ENCODE assay signal across 8 cellular contexts in genomic region chr4:87220094-87220831, GRCh38. TPM values are rescaled to one million over a fixed set of nuclear protein-coding genes. Genes with fewer than 3 reads are reported as not detected.
DNase-seq lines count a peak whose midpoint lies in the region; ATAC-seq, FAIRE-seq and TF ChIP-seq lines count a peak whose summit lies in the region.

TSS of gene KLHL8 (minus strand) at chr4:87220618. CDS start at chr4:87195539, 25,079 bp downstream.

- peak within 1 kb of the TSS; percentile 79 for H3K27ac Mint-ChIP-seq in activated CD4-positive, alpha-beta memory T cell treated with anti-CD3 and anti-CD28 coated beads for 36 hours

- peak within 1 kb of the TSS; percentile 98 for H3K4me3 ChIP-seq in lower leg skin (ENCODE audit: low read depth, poor library complexity, severe bottlenecking)

- intact Hi-C loops in activated CD4-positive, alpha-beta memory T cell treated with anti-CD3 and anti-CD28 coated beads for 36 hours (cut with micrococcal nuclease) = loop anchor here (1.0 to 5.0 kb wide), 4 partner anchors 15 to 285 kb away; partner anchors contain the start of gene AFF1
- intact Hi-C loops in lower leg skin (cut with DNase I; ENCODE audit: low total_unique reads) = no loop called here

- H3K4me3 Mint-ChIP-seq in activated CD4-positive, alpha-beta memory T cell treated with anti-CD3 and anti-CD28 coated beads for 36 hours = peak within 1 kb of the TSS; percentile 89

- whole genome bisulfite sequencing in lower leg skin, 2 donors = 0% methylated on average over 45 to 52 of the region's 70 CpGs

- POLR2A ChIA-PET in activated CD4-positive, alpha-beta memory T cell treated with anti-CD3 and anti-CD28 coated beads for 36 hours (lab: Charles Lee) = interaction anchor here (0.6 to 1.2 kb wide), 4 partner anchors 21 to 328 kb away, joined by 3 to 7 read pairs (median 5); partner anchors contain the start of gene AFF1

- no peak for TF ChIP-seq CTCF in lower leg skin (IDR thresholded peaks at IDR 0.05)

- no peaks in the 10 kb centered on the region for H3K9me3 Mint-ChIP-seq in activated CD4-positive, alpha-beta memory T cell treated with anti-CD3 and anti-CD28 coated beads for 36 hours

- H3K36me3 Mint-ChIP-seq in activated CD4-positive, alpha-beta memory T cell treated with anti-CD3 and anti-CD28 coated beads for 36 hours = no peaks in the 10 kb centered on the region

- H3K4me1 Mint-ChIP-seq in activated CD4-positive, alpha-beta memory T cell treated with anti-CD3 and anti-CD28 coated beads for 36 hours (ENCODE audit: low read depth) = peaks cover 10% of the 10 kb centered on the region

- H3K27me3 Mint-ChIP-seq in activated CD4-positive, alpha-beta memory T cell treated with anti-CD3 and anti-CD28 coated beads for 36 hours = no peaks in the 10 kb centered on the region

- TF ChIP-seq POLR2A in lower leg skin (IDR thresholded peaks at IDR 0.05) = no peak

- peak; percentile 86 for ATAC-seq in HG03442 (IDR thresholded peaks at IDR 0.05; ENCODE audit: unreplicated experiment)

- peak; percentile 89 for FAIRE-seq in GM19239 (lab: Jason Lieb, UNC)

- CTCF ChIA-PET in activated CD4-positive, alpha-beta memory T cell treated with anti-CD3 and anti-CD28 coated beads for 36 hours (lab: Charles Lee) = interaction anchor here (0.7 to 2.5 kb wide), 10 partner anchors 13 to 317 kb away, joined by 3 to 15 read pairs (median 3); partner anchors contain the start of gene AFF1

- peak; percentile 33 to 94 (median 84) for DNase-seq in C1 segment of cervical spinal cord (lab: John Stamatoyannopoulos, UW)
- peak; percentile 89 for DNase-seq in GM19239 (ENCODE audit: insufficient read length, low spot score)
- peak; percentile 42 for DNase-seq in NCI-H526 treated with DMSO at 0.1 percent for 48 hours (lab: John Stamatoyannopoulos, UW)
- peak; percentile 92 for DNase-seq in activated CD4-positive, alpha-beta memory T cell treated with anti-CD3 and anti-CD28 coated beads for 36 hours
- peak; percentile 40 to 86 for DNase-seq in dermis microvascular lymphatic vessel endothelial cell (ENCODE audit: low read depth in 2 of 2)
- peak; percentile 78 to 95 for DNase-seq in lower leg skin (ENCODE audit: low spot score in 2 of 2)
- peak; percentile 54 to 79 (median 78) for DNase-seq in stimulated activated CD4-positive, alpha-beta T cell treated with anti-CD3 and anti-CD28 coated beads, TNF-alpha, amount 100 ng/mL, for 1 hour (ENCODE audit: low read depth in 3 of 3, low spot score in 1 of 3)

RNA-seq across cellular contexts. Expression of gene KLHL8, which starts in this region (rescaled TPM):
- 10 to 100 TPM; 10.2 to 11.0 TPM for total RNA-seq in activated CD4-positive, alpha-beta memory T cell treated with anti-CD3 and anti-CD28 coated beads for 36 hours
- total RNA-seq in dermis microvascular lymphatic vessel endothelial cell = 7.4 and 7.5 TPM in 2 replicates
- total RNA-seq in lower leg skin = 10 to 100 TPM in 1 of 4 donors, 1 to 10 TPM in 3; 6.2 to 11.5 (median 8.3) TPM

Comparison
In these comparisons a context has a peak if more than half of its experiments do, and no peak if none do; other contexts are left out.
1. Peak in every context shown above with its lines: DNase-seq, ATAC-seq and H3K4me3 ChIP-seq.
2. DNase-seq: peak in every context shown above with its lines; median percentile 92 in activated CD4-positive, alpha-beta memory T cell treated with anti-CD3 and anti-CD28 coated beads for 36 hours; 89 in GM19239; 86 in lower leg skin; 84 in C1 segment of cervical spinal cord; 78 in stimulated activated CD4-positive, alpha-beta T cell treated with anti-CD3 and anti-CD28 coated beads, TNF-alpha, amount 100 ng/mL, for 1 hour; 63 in dermis microvascular lymphatic vessel endothelial cell; 42 in NCI-H526 treated with DMSO at 0.1 percent for 48 hours.